ENCODE assay signal across 8 cellular contexts in the genomic region with DNA sequence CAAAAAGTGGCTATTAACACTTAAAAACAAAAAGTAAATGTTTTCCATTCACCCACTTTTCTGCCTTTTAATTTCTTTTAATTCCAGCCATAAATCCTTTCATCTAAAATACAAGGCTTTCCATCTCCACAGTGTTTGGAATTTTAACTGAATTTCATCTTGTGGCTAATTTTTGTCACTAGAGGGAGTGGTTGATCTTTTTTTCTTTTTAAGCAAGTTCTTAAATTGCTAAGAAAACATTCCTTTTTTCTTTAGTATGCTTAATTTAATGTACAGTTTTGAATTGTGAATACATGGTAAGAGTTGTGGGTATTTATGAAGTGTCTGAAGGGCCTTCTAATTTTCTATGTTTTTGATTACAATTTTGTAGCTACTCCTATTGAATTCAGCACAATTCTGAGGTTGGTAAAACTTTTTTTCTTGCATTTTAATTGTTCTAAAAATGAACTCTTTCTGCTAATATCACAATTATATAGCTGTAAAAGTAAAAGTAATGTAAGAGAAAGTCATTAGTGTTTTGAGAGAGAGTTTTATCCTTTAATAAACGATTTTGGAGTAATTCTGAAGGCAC. TPM values are rescaled to one million over a fixed set of nuclear protein-coding genes. Genes with fewer than 3 reads are reported as not detected.
A peak's percentile ranks its signal among the peaks of the same experiment; 100 is the strongest.
DNase-seq lines count a peak whose midpoint lies in the region; ATAC-seq and TF ChIP-seq lines count a peak whose summit lies in the region.

No MANE protein-coding gene starts in this region.

- CTCF ChIA-PET in PC-3 (lab: Charles Lee): interaction anchor here (0.6 to 1.0 kb wide), 4 partner anchors 51 to 206 kb away, joined by 3 to 14 read pairs (median 7); no protein-coding TSS in a partner anchor

- H2AFZ ChIP-seq in PC-3 (ENCODE audit: low read length): no peak overlapping the region

- no peak overlapping the region for H3K9ac ChIP-seq in PC-3 (ENCODE audit: low read length)

- no peak overlapping the region for H3K4me3 Mint-ChIP-seq in activated T-cell treated with anti-CD3 and anti-CD28 coated beads, Interleukin-2, amount 50 U/mL, for 24 hours

- no peaks in the 10 kb centered on the region for H3K27me3 ChIP-seq in PC-3 (ENCODE audit: low read length)
- H3K27me3 ChIP-seq in thoracic aorta (replicated peaks; ENCODE audit: insufficient read depth): no peaks in the 10 kb centered on the region

- H3K9me2 ChIP-seq in PC-3 (replicated peaks; ENCODE audit: low read length): no peaks in the 10 kb centered on the region

- no peaks in the 10 kb centered on the region for H3K36me3 ChIP-seq in PC-3 (ENCODE audit: low read depth, low read length)
- H3K36me3 ChIP-seq in thoracic aorta: no peaks in the 10 kb centered on the region

- H3K4me1 ChIP-seq in PC-3 (ENCODE audit: insufficient read depth, low read length) (peaks cover 50% of the 10 kb centered on the region), thoracic aorta (ENCODE audit: control insufficient read depth in 1 of 2, low read depth in 2 of 2) (peaks cover 25 to 49% of the 10 kb centered on the region in 2 donors)

- H3F3A ChIP-seq in PC-3 (ENCODE audit: low read length, unreplicated experiment): peaks cover 5% of the 10 kb centered on the region

- peak; percentile 99 for TF ChIP-seq CTCF in PC-3 (conservative IDR thresholded peaks at IDR 0.05; ENCODE audit: low read depth, low read length)
- peak; percentile 65 for TF ChIP-seq CTCF in fibroblast of pulmonary artery (IDR thresholded peaks at IDR 0.05; ENCODE audit: low read length, missing control alignments)
- peak; percentile 54 for TF ChIP-seq CTCF in thoracic aorta (IDR thresholded peaks at IDR 0.05)

- intact Hi-C loops in PC-3 (cut with micrococcal nuclease): loop anchor here (1.0 kb wide), 6 partner anchors 92 to 324 kb away; no protein-coding TSS in a partner anchor

- H3K4me3 ChIP-seq in PC-3 (ENCODE audit: low read length): no peak overlapping the region
- no peak overlapping the region for H3K4me3 ChIP-seq in fibroblast of pulmonary artery (replicated peaks; ENCODE audit: low read depth, low read length)
- no peak overlapping the region for H3K4me3 ChIP-seq in thoracic aorta

- no peak overlapping the region for H3K27ac Mint-ChIP-seq in activated T-cell treated with anti-CD3 and anti-CD28 coated beads, Interleukin-2, amount 50 U/mL, for 24 hours

- ATAC-seq in PC-3 (no peak), thoracic aorta (ENCODE audit: insufficient number of reproducible peaks, low FRiP score, low read depth) (no peak), HG03354 (IDR thresholded peaks at IDR 0.05; ENCODE audit: poor library complexity, severe bottlenecking, unreplicated experiment) (no peak)

- no peaks in the 10 kb centered on the region for H4K20me1 ChIP-seq in PC-3 (ENCODE audit: low read length)

- BruUV-seq in PC-3 (replicated peaks; lab: Mats Ljungman, UMichigan): no TSS peak

- H3K36me3 Mint-ChIP-seq in activated T-cell treated with anti-CD3 and anti-CD28 coated beads, Interleukin-2, amount 50 U/mL, for 24 hours (ENCODE audit: low read depth): peaks cover 8% of the 10 kb centered on the region

- no peaks in the 10 kb centered on the region for H3K79me2 ChIP-seq in PC-3 (ENCODE audit: low read length)

- H3K9me3 ChIP-seq in PC-3 (ENCODE audit: low read length) (no peaks in the 10 kb centered on the region), thoracic aorta (no peaks in the 10 kb centered on the region)

- H3K27me3 Mint-ChIP-seq in activated T-cell treated with anti-CD3 and anti-CD28 coated beads, Interleukin-2, amount 50 U/mL, for 24 hours: no peaks in the 10 kb centered on the region

- POLR2A ChIA-PET in PC-3 (lab: Charles Lee; ENCODE audit: unreplicated experiment): interaction anchor here (0.6 kb wide), 1 partner anchor 286 kb away, joined by 3 read pairs; no protein-coding TSS in a partner anchor

- H3K27ac ChIP-seq in PC-3 (ENCODE audit: low read length): no peak overlapping the region
- no peak overlapping the region for H3K27ac ChIP-seq in thoracic aorta

- H3K9me3 Mint-ChIP-seq in activated T-cell treated with anti-CD3 and anti-CD28 coated beads, Interleukin-2, amount 50 U/mL, for 24 hours: no peaks in the 10 kb centered on the region

- DNase-seq in NCI-H2171 treated with DMSO at 0.1 percent for 48 hours (lab: John Stamatoyannopoulos, UW) (peak; percentile 22), NCI-H2171 (lab: John Stamatoyannopoulos, UW) (no peak), PC-3 (peak; percentile 90), fibroblast of pulmonary artery (ENCODE audit: low read depth) (peak; percentile 76), thoracic aorta (ENCODE audit: low spot score) (no peak)
- DNase-seq in activated T-cell treated with anti-CD3 and anti-CD28 coated beads, Interleukin-2, amount 50 U/mL, for 24 hours: no peak
- no peak for DNase-seq in activated CD4-positive, CD25-positive, alpha-beta regulatory T cell (lab: John Stamatoyannopoulos, UW)

- H3K4me1 Mint-ChIP-seq in activated T-cell treated with anti-CD3 and anti-CD28 coated beads, Interleukin-2, amount 50 U/mL, for 24 hours (ENCODE audit: low read depth): peaks cover 29% of the 10 kb centered on the region

- H3K4me2 ChIP-seq in PC-3 (ENCODE audit: low read length): 0 out of 2 replicates have a peak overlapping the region, but pooled peaks have one; percentile 1

RNA-seq across cellular contexts. Expression of gene ANK3, which starts 54.9 kb away (rescaled TPM):
- total RNA-seq in PC-3 (2014; rRNA removed): 29.5 and 33.6 TPM in 2 replicates
- 100 to 1,000 TPM in 1 of 2 donors, 10 to 100 TPM in 1; 55.4 to 126 TPM for total RNA-seq in thoracic aorta

Comparison
In these comparisons a context has a peak if more than half of its experiments do, and no peak if none do; other contexts are left out.
1. DNase-seq: peak in NCI-H2171 treated with DMSO at 0.1 percent for 48 hours (single experiment), PC-3 (single experiment) and fibroblast of pulmonary artery (single experiment); none in NCI-H2171 (single experiment), thoracic aorta (single experiment), activated T-cell treated with anti-CD3 and anti-CD28 coated beads, Interleukin-2, amount 50 U/mL, for 24 hours (single experiment) and activated CD4-positive, CD25-positive, alpha-beta regulatory T cell (0 of 4).
2. Peak in every context shown above with its lines, with median percentiles within 50 percentile points of each other: CTCF ChIP-seq.